In the genomic region with DNA sequence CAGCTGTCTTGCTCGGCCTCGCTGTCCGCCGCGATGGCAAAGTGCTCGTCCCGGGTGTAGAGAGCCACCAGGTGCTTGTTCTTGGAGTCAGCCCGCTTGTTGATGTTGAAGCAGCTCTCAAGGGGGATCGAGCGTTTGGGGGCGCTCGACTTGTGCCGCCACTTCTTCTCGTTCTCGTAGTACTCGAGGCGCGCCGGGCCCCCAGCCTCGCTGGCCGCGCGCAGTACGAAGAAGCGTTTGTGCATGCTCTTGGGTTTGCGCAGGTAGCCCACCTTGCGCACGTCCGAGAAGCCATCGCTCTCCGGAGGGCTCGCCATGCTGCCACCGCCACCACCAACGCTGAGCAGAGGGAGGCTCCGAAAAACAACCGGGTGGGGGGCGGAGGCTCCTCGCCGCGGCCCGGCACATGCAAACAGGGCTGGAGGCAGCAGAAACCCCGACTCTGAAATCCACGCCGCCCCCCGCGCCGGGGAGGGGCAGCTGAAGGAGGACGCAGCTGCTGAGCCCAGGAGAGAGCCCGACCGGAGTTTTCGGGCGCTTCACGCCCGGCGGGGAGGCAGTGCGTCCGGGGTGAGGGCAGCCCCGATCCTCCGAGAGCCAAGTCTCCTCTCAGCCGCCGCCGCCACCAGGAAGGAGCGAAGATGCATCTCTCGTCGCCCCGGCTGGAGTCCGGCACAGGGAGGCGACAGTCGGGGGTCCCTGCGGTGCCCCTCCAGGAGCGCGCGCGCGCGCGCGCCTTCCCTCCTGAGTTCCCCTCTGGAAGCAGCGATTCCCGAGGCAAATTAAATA, we compare ENCODE assay signal across 7 cellular contexts. TPM values are rescaled to one million over a fixed set of nuclear protein-coding genes. Genes with fewer than 3 reads are reported as not detected.
DNase-seq lines count a peak whose midpoint lies in the region; ATAC-seq and TF ChIP-seq lines count a peak whose summit lies in the region.

No MANE protein-coding gene starts in this region.

- H3K36me3 Mint-ChIP-seq in brain: peaks cover 24% of the 10 kb centered on the region

- peak overlapping the region in 4 of 5 experiments; percentile 58 to 89 (median 87) for H3K27ac Mint-ChIP-seq in brain

- TF ChIP-seq CTCF in brain (conservative IDR thresholded peaks at IDR 0.05): peak in 1 of 2 experiments; percentile 16

- DNase-seq in SHP77 (lab: John Stamatoyannopoulos, UW) (peak; percentile 41 to 46), iPS-NIHi7 (ENCODE audit: extremely low spot score) (peak; percentile 28)

- peak overlapping the region; percentile 57 to 81 (median 70) for H3K4me3 ChIP-seq in skin epidermis

- H3K27ac ChIP-seq in skin epidermis: peak overlapping the region; percentile 9 to 91 (median 82)

- peak overlapping the region; percentile 84 to 90 (median 86) for H3K4me3 Mint-ChIP-seq in brain

- H3K4me1 Mint-ChIP-seq in brain: peaks cover 60% of the 10 kb centered on the region

- H3K27me3 Mint-ChIP-seq in brain: peaks cover 16% of the 10 kb centered on the region

- peaks cover 0 to 11% (median 2%) of the 10 kb centered on the region in 5 experiments for H3K9me3 Mint-ChIP-seq in brain

- ATAC-seq in GM18517 (IDR thresholded peaks at IDR 0.05; ENCODE audit: unreplicated experiment) (peak; percentile 30), HG02973 (IDR thresholded peaks at IDR 0.05; ENCODE audit: unreplicated experiment) (peak; percentile 15), HG03095 (IDR thresholded peaks at IDR 0.05; ENCODE audit: unreplicated experiment) (no peak)

RNA-seq across cellular contexts. Expression of a gene that starts 1.0 kb away (rescaled TPM):
- 2.0 TPM for polyA plus RNA-seq in brain (ENCODE audit: insufficient read depth, low read depth, low replicate concordance)

RNA-seq across cellular contexts. Expression of a gene that starts 37.2 kb away (rescaled TPM):
- 18.1 TPM for polyA plus RNA-seq in brain (ENCODE audit: insufficient read depth, low read depth, low replicate concordance)
